1 cellular context compared by ENCODE assay signal in genomic region chr17:50562266-50563094, GRCh38.
TF ChIP-seq lines count a peak whose summit lies in the region.

No MANE protein-coding gene starts in this region.

TF ChIP-seq in WTC11, 78 proteins besides CTCF, POLR2A, EP300 and RAD21 (continued from another document):
- TF ChIP-seq SMAD4 (CRISPR knock-in tag; IDR thresholded peaks at IDR 0.05) = no peak
- no peak for TF ChIP-seq HMGA2 (CRISPR knock-in tag; IDR thresholded peaks at IDR 0.05)
